In the genomic region with DNA sequence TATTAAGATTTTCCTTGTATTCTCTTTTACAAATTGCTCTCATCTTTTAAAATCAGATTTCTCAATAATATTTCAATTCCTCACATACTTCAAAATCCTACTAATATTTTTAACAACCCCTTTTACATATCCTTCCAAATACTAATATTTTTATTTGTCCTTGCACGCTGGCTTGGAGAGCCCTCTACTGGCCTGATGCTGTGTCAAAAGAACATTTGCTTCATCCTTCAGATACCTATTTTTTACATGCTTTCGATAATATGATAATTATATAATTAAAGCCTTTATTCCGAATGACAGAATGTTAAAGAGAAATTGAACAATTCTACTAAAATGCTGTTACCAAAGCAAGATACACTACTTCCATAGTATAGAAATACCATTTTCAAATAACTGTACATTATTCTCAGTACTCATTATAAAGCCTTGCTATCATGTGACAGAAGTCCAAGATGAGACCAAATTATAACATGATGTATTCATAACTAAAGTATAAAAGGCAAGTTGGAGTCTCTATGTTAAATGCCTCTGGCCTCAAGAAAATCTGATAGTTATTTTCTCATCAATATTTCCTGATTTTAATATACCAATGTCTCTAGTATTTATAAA, we compare ENCODE assay signal across 8 cellular contexts. TPM values are rescaled to one million over a fixed set of nuclear protein-coding genes. Genes with fewer than 3 reads are reported as not detected.
DNase-seq lines count a peak whose midpoint lies in the region; TF ChIP-seq lines count a peak whose summit lies in the region.

No MANE protein-coding gene starts in this region.

- 56% methylated on average over 3 of the region's 3 CpGs for WGBS in transverse colon (ENCODE audit: low coverage in 1 of 2), 2 donors

- in situ Hi-C loops in SK-MEL-5 (cut with HindIII; ENCODE audit: low pct_unique_long_range_greater_than_20kb, low sequenced_read_pairs) (no loop called here), transverse colon (cut with MboI; ENCODE audit: low pct_ligation_motif_present in 1 of 4, low pct_unique_long_range_greater_than_20kb in 1 of 4, low sequenced_read_pairs in 3 of 4) (loop anchor here in 2 of 4 donors (10.0 to 25.0 kb wide), 2 partner anchors 222 to 224 kb away; no protein-coding TSS in a partner anchor)

- BruUV-seq in Caco-2 (replicated peaks; lab: Mats Ljungman, UMichigan) = no TSS peak

- no peaks in the 10 kb centered on the region for H3K9me3 Mint-ChIP-seq in Caco-2 (ENCODE audit: unreplicated experiment)
- peaks cover 11% of the 10 kb centered on the region for H3K9me3 Mint-ChIP-seq in mesothelial cell of epicardium

- no peaks in the 10 kb centered on the region for H3K36me3 ChIP-seq in Caco-2 (ENCODE audit: control insufficient read depth, insufficient read depth, low read length)
- no peaks in the 10 kb centered on the region for H3K36me3 ChIP-seq in transverse colon

- H3K27ac Mint-ChIP-seq in Caco-2 (ENCODE audit: unreplicated experiment) (no peak overlapping the region), mesothelial cell of epicardium (no peak overlapping the region)

- H3K27me3 ChIP-seq in Caco-2 (replicated peaks; ENCODE audit: control insufficient read depth, insufficient read depth, low read length) (no peaks in the 10 kb centered on the region), HL-60 (ENCODE audit: insufficient read depth, poor library complexity, severe bottlenecking) (no peaks in the 10 kb centered on the region), transverse colon (no peaks in the 10 kb centered on the region)

- peak in 1 of 2 experiments; percentile 10 for DNase-seq in Caco-2
- DNase-seq in HL-60 (ENCODE audit: low read depth in 1 of 2, low spot score in 1 of 2) = no peak
- peak; percentile 51 for DNase-seq in SK-MEL-5 (ENCODE audit: low read depth, low spot score)
- peak; percentile 20 for DNase-seq in glomerular endothelial cell (ENCODE audit: extremely low read depth, low read depth, low spot score)
- DNase-seq in transverse colon = no peak
- no peak for DNase-seq in NOMO-1 treated with dmso at 0.1 percent for 144 hours (lab: John Stamatoyannopoulos, UW; ENCODE audit: unreplicated experiment)
- no peak for DNase-seq in mesothelial cell of epicardium (ENCODE audit: low spot score in 2 of 2, unreplicated experiment in 2 of 2)
- DNase-seq in GF-D8 (lab: John Stamatoyannopoulos, UW) = no peak

- H3K9me3 ChIP-seq in Caco-2 (no peaks in the 10 kb centered on the region), transverse colon (peaks cover 0 to 2% of the 10 kb centered on the region in 2 donors)

- H3K4me3 ChIP-seq in Caco-2 (ENCODE audit: low read depth, low read length) (no peak overlapping the region), HL-60 (replicated peaks; ENCODE audit: insufficient read depth, low read length) (no peak overlapping the region), transverse colon (no peak overlapping the region)

- no peak overlapping the region for H3K4me3 Mint-ChIP-seq in Caco-2 (ENCODE audit: unreplicated experiment)
- H3K4me3 Mint-ChIP-seq in mesothelial cell of epicardium = no peak overlapping the region

- POLR2A ChIA-PET in Caco-2 (lab: Charles Lee) = no interaction called here

- intact Hi-C loops in Caco-2 (cut with micrococcal nuclease; ENCODE audit: unreplicated experiment) (loop anchor here (1.0 to 2.0 kb wide), 2 partner anchors 225 to 532 kb away; no protein-coding TSS in a partner anchor), transverse colon (cut with DNase I; ENCODE audit: low total_unique reads) (loop anchor here (5.0 kb wide), 1 partner anchor 227 kb away; no protein-coding TSS in a partner anchor)

- H3K4me1 ChIP-seq in Caco-2 (no peaks in the 10 kb centered on the region), transverse colon (no peaks in the 10 kb centered on the region)

- CTCF ChIA-PET in Caco-2 (lab: Charles Lee) = no interaction called here

- H3K4me1 Mint-ChIP-seq in Caco-2 (ENCODE audit: low read depth, unreplicated experiment) (no peaks in the 10 kb centered on the region), mesothelial cell of epicardium (peaks cover 5% of the 10 kb centered on the region)

- H3K27ac ChIP-seq in HL-60 (replicated peaks) = no peak overlapping the region
- no peak overlapping the region for H3K27ac ChIP-seq in transverse colon

- H3K27me3 Mint-ChIP-seq in Caco-2 (ENCODE audit: insufficient read depth, unreplicated experiment) (no peaks in the 10 kb centered on the region), mesothelial cell of epicardium (ENCODE audit: low read depth) (no peaks in the 10 kb centered on the region)

- H3K36me3 Mint-ChIP-seq in Caco-2 (ENCODE audit: insufficient read depth, unreplicated experiment) (no peaks in the 10 kb centered on the region), mesothelial cell of epicardium (peaks cover 13% of the 10 kb centered on the region)

- no peak for TF ChIP-seq EP300 in transverse colon (IDR thresholded peaks at IDR 0.05; ENCODE audit: low read depth)

- no peak for TF ChIP-seq POLR2A in transverse colon (IDR thresholded peaks at IDR 0.05)

- peak; percentile 45 to 71 for TF ChIP-seq CTCF in Caco-2 (IDR thresholded peaks at IDR 0.05; ENCODE audit: insufficient read depth in 1 of 2, low read depth in 1 of 2, low read length in 1 of 2, severe bottlenecking in 1 of 2, unreplicated experiment in 1 of 2)
- peak; percentile 12 for TF ChIP-seq CTCF in HL-60 (IDR thresholded peaks at IDR 0.05; ENCODE audit: insufficient read depth, low read length)
- TF ChIP-seq CTCF in transverse colon (IDR thresholded peaks at IDR 0.05) = peak in 3 of 5 experiments; percentile 37 to 46 (median 45)
- TF ChIP-seq CTCF in mesothelial cell of epicardium (IDR thresholded peaks at IDR 0.05; ENCODE audit: unreplicated experiment) = no peak

RNA-seq across cellular contexts. Expression of a gene that starts 39.0 kb away (rescaled TPM):
- total RNA-seq in Caco-2 (2022) = not detected in 2 replicates
- total RNA-seq in SK-MEL-5 (2014; rRNA removed; shearing (Covaris generic)) = not detected in 2 replicates
- not detected in 2 replicates for polyA plus RNA-seq in SK-MEL-5 (2015; cell fraction: cytosol; rRNA removed)
- polyA plus RNA-seq in SK-MEL-5 (2015; cell fraction: nucleus; rRNA removed) = not detected in 2 replicates
- 0.18 TPM in 1 of 2 replicates, not detected in the other for total RNA-seq in glomerular endothelial cell
- 10 to 100 TPM; 32.6 to 52.0 (median 47.1) TPM for total RNA-seq in transverse colon
- total RNA-seq in mesothelial cell of epicardium = 0.20 to 0.50 TPM (median 0.47 TPM) in 3 replicates

Comparison
In these comparisons a context has a peak if more than half of its experiments do, and no peak if none do; other contexts are left out.
1. DNase-seq: peak in SK-MEL-5 (single experiment) and glomerular endothelial cell (single experiment); none in HL-60 (0 of 2), transverse colon (single experiment), NOMO-1 treated with dmso at 0.1 percent for 144 hours (single experiment), mesothelial cell of epicardium (0 of 2) and GF-D8 (single experiment).
2. RNA of a gene that starts 39.0 kb away (total RNA-seq): 32.6 to 52.0 TPM in transverse colon; 0.20 to 0.50 TPM in mesothelial cell of epicardium, 0.18 TPM in glomerular endothelial cell, not detected in Caco-2 and not detected in SK-MEL-5; every median in the first group is over 10 times any median in the second.